In genomic region chr16:85141491-85142128, GRCh38 we compare ENCODE assay signal across 1 cellular context.
TF ChIP-seq lines count a peak whose summit lies in the region.

No MANE protein-coding gene starts in this region.

TF ChIP-seq in HepG2, 621 proteins besides CTCF, POLR2A, EP300 and RAD21 (continued from another document and continues in another):
- TF ChIP-seq ZNF318 (CRISPR knock-in tag; IDR thresholded peaks at IDR 0.05) (no peak), FOXP1 (IDR thresholded peaks at IDR 0.05) (no peak), FOXP1 (CRISPR knock-in tag; IDR thresholded peaks at IDR 0.05) (no peak), ZNF256 (CRISPR knock-in tag; conservative IDR thresholded peaks at IDR 0.05) (0 out of 2 replicates have a peak, but pooled peaks have one; percentile 21), RORA (CRISPR knock-in tag; IDR thresholded peaks at IDR 0.05) (no peak), HNF1A (IDR thresholded peaks at IDR 0.05; ENCODE audit: low read depth) (no peak), HNF1A (CRISPR knock-in tag; IDR thresholded peaks at IDR 0.05; ENCODE audit: borderline replicate concordance) (no peak; the same call in 1 of the 2 replicates), ZNF547 (CRISPR knock-in tag; IDR thresholded peaks at IDR 0.05) (0 out of 2 replicates have a peak, but pooled peaks have one; percentile 32), HNRNPH1 (optimal IDR thresholded peaks at IDR 0.05; ENCODE audit: low read depth, low read length) (no peak), MAFG (CRISPR knock-in tag; IDR thresholded peaks at IDR 0.05) (no peak), IRF9 (CRISPR knock-in tag; IDR thresholded peaks at IDR 0.05; ENCODE audit: borderline replicate concordance) (peak; percentile 58; the same call in 1 of the 2 replicates), ZNF253 (CRISPR knock-in tag; IDR thresholded peaks at IDR 0.05; ENCODE audit: borderline replicate concordance) (no peak), ZNF556 (CRISPR knock-in tag; IDR thresholded peaks at IDR 0.05; ENCODE audit: borderline replicate concordance) (peak; percentile 53; the same call in 1 of the 2 replicates), ZNF703 (CRISPR knock-in tag; IDR thresholded peaks at IDR 0.05; ENCODE audit: borderline replicate concordance) (no peak), ZNF512B (CRISPR knock-in tag; IDR thresholded peaks at IDR 0.05; ENCODE audit: borderline replicate concordance) (0 out of 2 replicates have a peak, but pooled peaks have one; percentile 62), ZNF597 (CRISPR knock-in tag; IDR thresholded peaks at IDR 0.05) (no peak; the same call in 1 of the 2 replicates), ZNF574 (CRISPR knock-in tag; IDR thresholded peaks at IDR 0.05) (0 out of 2 replicates have a peak, but pooled peaks have one; percentile 9), FOXK1 (CRISPR knock-in tag; IDR thresholded peaks at IDR 0.05; ENCODE audit: borderline replicate concordance, low read depth) (no peak), ZBTB49 (CRISPR knock-in tag; IDR thresholded peaks at IDR 0.05; ENCODE audit: borderline replicate concordance) (no peak), HOXA5 (CRISPR knock-in tag; IDR thresholded peaks at IDR 0.05) (no peak), ZNF383 (CRISPR knock-in tag; IDR thresholded peaks at IDR 0.05; ENCODE audit: borderline replicate concordance) (peak; percentile 85; the same call in 1 of the 2 replicates), ZNF350 (CRISPR knock-in tag; IDR thresholded peaks at IDR 0.05; ENCODE audit: borderline replicate concordance, low read depth) (peak; percentile 36; the same call in 1 of the 2 replicates), ZNF501 (CRISPR knock-in tag; IDR thresholded peaks at IDR 0.05) (0 out of 2 replicates have a peak, but pooled peaks have one; percentile 36), ZSCAN20 (CRISPR knock-in tag; IDR thresholded peaks at IDR 0.05; ENCODE audit: borderline replicate concordance) (0 out of 2 replicates have a peak, but pooled peaks have one; percentile 70), RXRB (CRISPR knock-in tag; IDR thresholded peaks at IDR 0.05; ENCODE audit: borderline replicate concordance) (0 out of 2 replicates have a peak, but pooled peaks have one; percentile 3), ZNF354B (CRISPR knock-in tag; IDR thresholded peaks at IDR 0.05) (no peak), HDAC1 (CRISPR knock-in tag; IDR thresholded peaks at IDR 0.05) (peak; percentile 46; the same call in 1 of the 2 replicates)
